ENCODE assay signal across 1 cellular context in the genomic region with DNA sequence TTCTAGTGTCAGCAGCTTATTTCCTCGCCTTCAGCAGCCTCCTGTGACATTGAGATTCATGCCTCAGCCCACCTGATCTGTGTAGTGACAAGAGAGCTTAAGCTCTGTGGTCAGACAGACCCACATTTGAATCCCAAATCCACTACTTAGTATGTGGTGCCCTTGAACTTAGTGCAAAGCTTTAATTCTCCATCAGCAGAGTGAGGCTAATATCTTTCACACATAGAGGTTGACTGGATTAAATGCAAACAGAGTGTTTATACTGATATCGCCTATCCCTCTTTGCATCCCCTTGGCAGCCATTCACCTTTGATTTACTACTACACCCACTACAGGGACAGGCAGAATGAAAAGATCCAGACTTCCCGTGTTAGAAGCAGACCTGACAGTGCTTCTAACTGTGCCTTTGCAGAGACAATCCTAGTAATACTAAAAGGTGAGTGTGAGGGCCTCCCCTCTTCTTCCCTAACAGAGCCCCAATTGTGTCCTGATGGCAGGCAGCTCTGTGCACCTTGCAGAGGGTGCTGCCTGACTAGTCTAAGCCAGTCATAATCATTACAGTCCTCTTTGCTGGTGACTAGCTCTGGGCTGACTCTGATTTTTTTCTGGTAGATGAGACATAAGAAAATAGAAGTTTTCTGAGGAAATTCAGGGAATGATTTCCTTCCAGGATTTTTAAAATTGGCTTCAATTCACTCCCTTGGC.
TF ChIP-seq lines count a peak whose summit lies in the region.

No MANE protein-coding gene starts in this region.

TF ChIP-seq in WTC11, 78 proteins besides CTCF, POLR2A, EP300 and RAD21 (continued from another document):
- TF ChIP-seq, protein P1, sequence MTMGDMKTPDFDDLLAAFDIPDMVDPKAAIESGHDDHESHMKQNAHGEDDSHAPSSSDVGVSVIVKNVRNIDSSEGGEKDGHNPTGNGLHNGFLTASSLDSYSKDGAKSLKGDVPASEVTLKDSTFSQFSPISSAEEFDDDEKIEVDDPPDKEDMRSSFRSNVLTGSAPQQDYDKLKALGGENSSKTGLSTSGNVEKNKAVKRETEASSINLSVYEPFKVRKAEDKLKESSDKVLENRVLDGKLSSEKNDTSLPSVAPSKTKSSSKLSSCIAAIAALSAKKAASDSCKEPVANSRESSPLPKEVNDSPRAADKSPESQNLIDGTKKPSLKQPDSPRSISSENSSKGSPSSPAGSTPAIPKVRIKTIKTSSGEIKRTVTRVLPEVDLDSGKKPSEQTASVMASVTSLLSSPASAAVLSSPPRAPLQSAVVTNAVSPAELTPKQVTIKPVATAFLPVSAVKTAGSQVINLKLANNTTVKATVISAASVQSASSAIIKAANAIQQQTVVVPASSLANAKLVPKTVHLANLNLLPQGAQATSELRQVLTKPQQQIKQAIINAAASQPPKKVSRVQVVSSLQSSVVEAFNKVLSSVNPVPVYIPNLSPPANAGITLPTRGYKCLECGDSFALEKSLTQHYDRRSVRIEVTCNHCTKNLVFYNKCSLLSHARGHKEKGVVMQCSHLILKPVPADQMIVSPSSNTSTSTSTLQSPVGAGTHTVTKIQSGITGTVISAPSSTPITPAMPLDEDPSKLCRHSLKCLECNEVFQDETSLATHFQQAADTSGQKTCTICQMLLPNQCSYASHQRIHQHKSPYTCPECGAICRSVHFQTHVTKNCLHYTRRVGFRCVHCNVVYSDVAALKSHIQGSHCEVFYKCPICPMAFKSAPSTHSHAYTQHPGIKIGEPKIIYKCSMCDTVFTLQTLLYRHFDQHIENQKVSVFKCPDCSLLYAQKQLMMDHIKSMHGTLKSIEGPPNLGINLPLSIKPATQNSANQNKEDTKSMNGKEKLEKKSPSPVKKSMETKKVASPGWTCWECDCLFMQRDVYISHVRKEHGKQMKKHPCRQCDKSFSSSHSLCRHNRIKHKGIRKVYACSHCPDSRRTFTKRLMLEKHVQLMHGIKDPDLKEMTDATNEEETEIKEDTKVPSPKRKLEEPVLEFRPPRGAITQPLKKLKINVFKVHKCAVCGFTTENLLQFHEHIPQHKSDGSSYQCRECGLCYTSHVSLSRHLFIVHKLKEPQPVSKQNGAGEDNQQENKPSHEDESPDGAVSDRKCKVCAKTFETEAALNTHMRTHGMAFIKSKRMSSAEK (CRISPR knock-in tag; IDR thresholded peaks at IDR 0.05; ENCODE audit: borderline replicate concordance) = no peak
TF ChIP-seq in WTC11: peak in this region for 0.
